ENCODE assay signal across 9 cellular contexts in the genomic region with DNA sequence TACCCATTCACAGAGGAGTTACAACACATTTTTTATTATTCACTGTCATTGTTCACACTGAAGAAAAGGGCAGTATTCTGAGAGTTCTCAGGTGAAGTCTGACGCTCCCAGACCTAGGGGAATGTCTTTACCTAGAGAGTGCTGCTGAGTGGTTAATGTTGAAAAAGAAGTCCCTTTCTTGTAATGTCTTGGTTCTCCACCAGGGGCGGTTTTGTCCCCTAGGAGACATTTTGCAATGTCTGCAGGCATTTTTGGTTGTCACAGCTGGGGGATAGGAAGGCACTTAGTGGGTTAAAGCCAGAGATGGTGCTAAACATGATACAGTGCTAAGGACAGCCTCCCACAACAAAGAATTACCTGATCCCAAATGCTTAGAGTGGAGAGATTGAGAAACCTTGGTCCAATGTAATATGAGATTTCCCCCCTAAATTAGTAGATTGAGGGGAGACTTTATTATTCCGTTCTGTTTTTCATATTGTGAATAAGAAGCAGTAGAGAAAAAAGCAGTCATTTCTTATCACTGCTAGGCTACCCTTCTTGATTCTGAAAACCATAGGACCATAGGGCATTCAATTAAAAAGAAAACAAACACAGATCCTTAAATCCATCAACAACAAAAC. TPM values are rescaled to one million over a fixed set of nuclear protein-coding genes. Genes with fewer than 3 reads are reported as not detected.
DNase-seq lines count a peak whose midpoint lies in the region; ATAC-seq and TF ChIP-seq lines count a peak whose summit lies in the region.
"Had no signal": no experiment of that assay in that cellular context is flagged by ENCODE, and none has a peak within 500 bp of the region (broad histone marks: within the 10 kb centered on the region; RNA-seq: fewer than 3 reads in every experiment).

No MANE protein-coding gene starts in this region.

- H3K36me3 ChIP-seq in SJCRH30 = no peaks in the 10 kb centered on the region

- TF ChIP-seq CTCF in AG04450 (IDR thresholded peaks at IDR 0.05; ENCODE audit: low read depth, low read length) = peak; percentile 54
- TF ChIP-seq CTCF in GM12873 (IDR thresholded peaks at IDR 0.05; ENCODE audit: insufficient read depth, low read depth, low read length, missing control alignments) = peak; percentile 71
- TF ChIP-seq CTCF in lower leg skin (IDR thresholded peaks at IDR 0.05) = no peak

- POLR2A ChIA-PET in AG04450 (lab: Yijun Ruan, JAX) = no interaction called here

- no peak for ATAC-seq in GM18870 (IDR thresholded peaks at IDR 0.05; ENCODE audit: unreplicated experiment)
- ATAC-seq in GM21447 (IDR thresholded peaks at IDR 0.05; ENCODE audit: unreplicated experiment) = no peak
- ATAC-seq in GM19455 (IDR thresholded peaks at IDR 0.05; ENCODE audit: unreplicated experiment) = no peak

- no peak for DNase-seq in AG04450 (ENCODE audit: low read depth, low spot score)
- peak; percentile 36 to 62 for DNase-seq in SJCRH30
- peak; percentile 36 for DNase-seq in germinal center (ENCODE audit: low spot score)
- no peak for DNase-seq in lower leg skin (ENCODE audit: low spot score in 2 of 2)
- DNase-seq: activated naive CD8-positive, alpha-beta T cell treated with anti-CD3 and anti-CD28 coated beads, Interleukin-2, amount 10 ng/mL, durations not matched to agents 7 days and 5 days had no signal

- 69 to 71% methylated on average over 3 of the region's 3 CpGs for WGBS in lower leg skin, 2 donors

- H3K27me3 ChIP-seq in AG04450 (ENCODE audit: control insufficient read depth, insufficient read depth, low read length) = no peaks in the 10 kb centered on the region
- no peaks in the 10 kb centered on the region for H3K27me3 ChIP-seq in SJCRH30

- intact Hi-C loops in lower leg skin (cut with DNase I; ENCODE audit: low total_unique reads) = no loop called here

- CTCF ChIA-PET in AG04450 (lab: Charles Lee) = no interaction called here

- H3K9me3 ChIP-seq in AG04450 (ENCODE audit: control insufficient read depth, insufficient read depth, low read length) (no peaks in the 10 kb centered on the region), SJCRH30 (replicated peaks) (no peaks in the 10 kb centered on the region; the same call in 1 of the 2 replicates)

- no peaks in the 10 kb centered on the region for H3K4me1 ChIP-seq in SJCRH30

- H3K4me3 ChIP-seq in AG04450 (ENCODE audit: low read depth, low read length) (no peak overlapping the region), SJCRH30 (no peak overlapping the region), lower leg skin (ENCODE audit: low read depth, poor library complexity, severe bottlenecking) (no peak overlapping the region)

- H3K27ac ChIP-seq in AG04450 (ENCODE audit: low read depth, low read length) (no peak overlapping the region), SJCRH30 (no peak overlapping the region)

- TF ChIP-seq POLR2A in lower leg skin (IDR thresholded peaks at IDR 0.05) = no peak

RNA-seq across cellular contexts. Expression of a gene that starts 13.1 kb away (rescaled TPM):
- 16.5 and 22.8 TPM in 2 replicates for polyA plus RNA-seq in AG04450 (2011; rRNA removed)
- 9.1 and 9.4 TPM in 2 replicates for polyA minus RNA-seq in AG04450 (2011; rRNA and poly(A)+ RNA removed)
- total RNA-seq in SJCRH30 (2014; rRNA removed; shearing (Covaris generic)) = 13.2 and 15.6 TPM in 2 replicates
- total RNA-seq in lower leg skin = 10 to 100 TPM; 12.3 to 26.1 (median 13.2) TPM

Comparison
In these comparisons a context has a peak if more than half of its experiments do, and no peak if none do; other contexts are left out.
1. DNase-seq: peak in SJCRH30 (2 of 2) and germinal center (single experiment); none in AG04450 (single experiment) and lower leg skin (0 of 2).
2. CTCF ChIP-seq: peak in AG04450 (single experiment) and GM12873 (single experiment); none in lower leg skin (0 of 3).